In the genomic region with DNA sequence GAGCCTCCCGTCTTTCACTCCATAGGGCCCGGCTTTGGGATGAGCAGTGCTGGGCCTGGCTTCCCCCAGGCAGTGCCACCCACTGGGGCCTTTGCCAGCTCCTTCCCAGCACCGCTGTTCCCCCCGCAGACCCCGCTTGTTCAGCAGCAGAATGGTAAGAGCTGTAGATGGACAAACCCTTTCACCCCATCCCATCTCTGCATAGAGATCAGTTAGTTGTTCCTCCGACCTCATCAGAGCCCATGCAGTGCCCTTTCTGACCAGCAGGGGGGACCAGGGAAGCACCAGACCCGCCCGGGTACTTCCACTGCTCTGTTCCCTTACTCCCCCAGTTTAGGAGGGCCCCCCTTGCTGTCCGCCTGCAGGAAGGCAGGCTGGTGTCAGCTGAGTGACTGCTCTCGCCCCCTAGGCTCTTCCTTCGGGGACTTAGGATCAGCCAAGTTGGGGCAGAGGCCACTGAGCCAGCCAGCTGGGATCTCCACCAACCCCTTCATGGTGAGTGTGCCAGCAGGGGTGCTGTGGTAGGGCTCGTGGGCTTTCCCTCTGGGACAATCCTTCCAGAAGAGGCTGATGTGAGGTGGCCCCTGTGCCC, we compare ENCODE assay signal across 8 cellular contexts. TPM values are rescaled to one million over a fixed set of nuclear protein-coding genes. Genes with fewer than 3 reads are reported as not detected.
A peak's percentile ranks its signal among the peaks of the same experiment; 100 is the strongest.
DNase-seq lines count a peak whose midpoint lies in the region; ATAC-seq, FAIRE-seq and TF ChIP-seq lines count a peak whose summit lies in the region.

No MANE protein-coding gene starts in this region.

- no peak overlapping the region for H3K4me3 Mint-ChIP-seq in astrocyte (ENCODE audit: unreplicated experiment)

- H3K27ac Mint-ChIP-seq in astrocyte (ENCODE audit: unreplicated experiment) = no peak overlapping the region

- H2AFZ ChIP-seq in astrocyte (ENCODE audit: low read depth, low read length) = no peak overlapping the region
- H2AFZ ChIP-seq in hepatocyte = no peak overlapping the region

- H3K27me3 Mint-ChIP-seq in astrocyte (ENCODE audit: low read depth, unreplicated experiment) = peaks cover 2% of the 10 kb centered on the region

- H3K4me1 ChIP-seq in astrocyte (ENCODE audit: insufficient read depth, low read length) (peaks cover 5% of the 10 kb centered on the region), hepatocyte (ENCODE audit: insufficient read depth) (peaks cover 8% of the 10 kb centered on the region)

- H3K9me3 ChIP-seq in astrocyte (ENCODE audit: insufficient read depth, low read depth, low read length) = no peaks in the 10 kb centered on the region
- no peaks in the 10 kb centered on the region for H3K9me3 ChIP-seq in hepatocyte (ENCODE audit: low read depth)

- H3K9ac ChIP-seq in astrocyte (ENCODE audit: low read length) = no peak overlapping the region

- H3K27ac ChIP-seq in astrocyte (ENCODE audit: low read depth, low read length) (no peak overlapping the region), hepatocyte (no peak overlapping the region)

- H3K4me2 ChIP-seq in astrocyte (ENCODE audit: low read length) (no peak overlapping the region), hepatocyte (no peak overlapping the region)

- no peak for DNase-seq in GM12864 (ENCODE audit: low read depth)
- peak; percentile 53 for DNase-seq in T-helper 22 cell (ENCODE audit: low read depth)
- no peak for DNase-seq in astrocyte (ENCODE audit: low read depth)
- DNase-seq in hepatocyte (ENCODE audit: low spot score) = peak; percentile 85
- peak; percentile 66 to 88 (median 80) for DNase-seq in stimulated activated CD4-positive, alpha-beta T cell treated with anti-CD3 and anti-CD28 coated beads, Interleukin-12 subunit alpha, Interleukin-12 subunit beta, amount 100 ng/mL, for 48 hours (ENCODE audit: low read depth in 2 of 3, low spot score in 1 of 3)

- H3K4me1 Mint-ChIP-seq in astrocyte (ENCODE audit: low read depth, unreplicated experiment) = no peaks in the 10 kb centered on the region

- peaks cover 2% of the 10 kb centered on the region for H3K36me3 Mint-ChIP-seq in astrocyte (ENCODE audit: low read depth, unreplicated experiment)

- H3K4me3 ChIP-seq in GM12864 (ENCODE audit: low read depth, low read length) (no peak overlapping the region), astrocyte (ENCODE audit: insufficient read depth, low read depth, low read length) (no peak overlapping the region), hepatocyte (no peak overlapping the region)

- H3K79me2 ChIP-seq in astrocyte (ENCODE audit: insufficient read depth, low read length) (no peaks in the 10 kb centered on the region), hepatocyte (no peaks in the 10 kb centered on the region)

- no peaks in the 10 kb centered on the region for H3K9me2 ChIP-seq in hepatocyte (replicated peaks; ENCODE audit: insufficient read depth)

- H3K9me3 Mint-ChIP-seq in astrocyte (ENCODE audit: unreplicated experiment) = no peaks in the 10 kb centered on the region

- no peak for ATAC-seq in GM21447 (IDR thresholded peaks at IDR 0.05; ENCODE audit: unreplicated experiment)
- no peak for ATAC-seq in HG03025 (IDR thresholded peaks at IDR 0.05; ENCODE audit: low FRiP score, unreplicated experiment)

- FAIRE-seq in astrocyte (lab: Jason Lieb, UNC) = no peak

- H3K36me3 ChIP-seq in astrocyte (ENCODE audit: insufficient read depth, low read length) (no peaks in the 10 kb centered on the region), hepatocyte (replicated peaks; ENCODE audit: insufficient read depth, low read depth) (no peaks in the 10 kb centered on the region)

- H4K20me1 ChIP-seq in astrocyte (ENCODE audit: insufficient read depth, low read length) = no peaks in the 10 kb centered on the region
- H4K20me1 ChIP-seq in hepatocyte (ENCODE audit: insufficient read depth, poor library complexity, severe bottlenecking) = no peaks in the 10 kb centered on the region

- H3K27me3 ChIP-seq in astrocyte (ENCODE audit: insufficient read depth, low read length) (no peaks in the 10 kb centered on the region), hepatocyte (no peaks in the 10 kb centered on the region)

- TF ChIP-seq CTCF in GM12864 (IDR thresholded peaks at IDR 0.05; ENCODE audit: low read depth, low read length, missing control alignments) = peak; percentile 98
- TF ChIP-seq CTCF in LNCAP (IDR thresholded peaks at IDR 0.05) = peak; percentile 92
- peak; percentile 84 for TF ChIP-seq CTCF in astrocyte (IDR thresholded peaks at IDR 0.05; ENCODE audit: insufficient read depth, low read depth, low read length)
- peak; percentile 81 for TF ChIP-seq CTCF in hepatocyte (IDR thresholded peaks at IDR 0.05; ENCODE audit: poor library complexity)

- 55% methylated on average over 12 of the region's 12 CpGs for WGBS in hepatocyte (ENCODE audit: low lambda C conversion rate, missing lambda C conversion rate)

RNA-seq across cellular contexts. Expression of a gene that starts 9.8 kb away (rescaled TPM):
- total RNA-seq in astrocyte = 1.4 and 1.9 TPM in 2 replicates
- not detected in 2 replicates for total RNA-seq in hepatocyte
- 1.8 and 4.0 TPM in 2 replicates for polyA plus RNA-seq in hepatocyte

RNA-seq across cellular contexts. Expression of a gene that starts 22.0 kb away (rescaled TPM):
- total RNA-seq in astrocyte (52.7 and 62.5 TPM in 2 replicates), hepatocyte (34.0 and 40.3 TPM in 2 replicates)
- 105 and 129 TPM in 2 replicates for polyA plus RNA-seq in hepatocyte

RNA-seq across cellular contexts. Expression of a gene that starts 22.2 kb away (rescaled TPM):
- total RNA-seq in astrocyte (0.17 and 0.52 TPM in 2 replicates), hepatocyte (1.1 and 1.4 TPM in 2 replicates)
- polyA plus RNA-seq in hepatocyte = 0.49 and 1.6 TPM in 2 replicates

RNA-seq across cellular contexts. Expression of a gene that starts 24.9 kb away (rescaled TPM):
- total RNA-seq in astrocyte (6.2 and 7.1 TPM in 2 replicates), hepatocyte (32.8 and 38.6 TPM in 2 replicates)
- polyA plus RNA-seq in hepatocyte = 33.3 and 53.7 TPM in 2 replicates

RNA-seq across cellular contexts. Expression of a gene that starts 38.3 kb away (rescaled TPM):
- total RNA-seq in astrocyte = 10.8 and 15.5 TPM in 2 replicates
- total RNA-seq in hepatocyte = 64.2 and 90.0 TPM in 2 replicates
- polyA plus RNA-seq in hepatocyte = 249 and 343 TPM in 2 replicates

Comparison
In these comparisons a context has a peak if more than half of its experiments do, and no peak if none do; other contexts are left out.
1. DNase-seq: peak in T-helper 22 cell (single experiment), hepatocyte (single experiment) and stimulated activated CD4-positive, alpha-beta T cell treated with anti-CD3 and anti-CD28 coated beads, Interleukin-12 subunit alpha, Interleukin-12 subunit beta, amount 100 ng/mL, for 48 hours (3 of 3); none in GM12864 (single experiment) and astrocyte (single experiment).
2. Peak in every context shown above with its lines, with median percentiles within 50 percentile points of each other: CTCF ChIP-seq.